In the genomic region with DNA sequence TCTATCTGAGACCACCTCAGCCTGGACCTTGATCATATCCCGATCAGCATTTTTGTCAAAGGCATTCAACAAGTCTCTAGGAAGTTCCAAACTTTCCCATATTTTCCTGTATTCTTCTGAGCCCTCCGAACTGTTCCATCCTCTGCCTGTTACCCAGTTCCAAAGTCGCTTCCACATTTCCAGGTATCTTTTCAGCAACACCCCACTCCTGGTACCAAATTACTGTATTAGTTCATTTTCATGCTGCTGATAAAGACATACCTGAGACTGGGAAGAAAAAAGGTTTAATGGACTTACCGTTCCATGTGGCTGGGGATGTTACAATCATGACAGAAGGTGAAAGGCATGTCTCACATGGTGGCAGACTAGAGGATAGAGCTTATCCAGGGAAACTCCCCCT, we compare ENCODE assay signal across 3 cellular contexts.
DNase-seq lines count a peak whose midpoint lies in the region; ATAC-seq, FAIRE-seq and TF ChIP-seq lines count a peak whose summit lies in the region.
"Not testable (repeated sequence)": the region's sequence is repeated elsewhere in the genome, so short reads cannot be mapped to it uniquely, and the experiment has no call there.

No MANE protein-coding gene starts in this region.

- 0% methylated on average over 4 of the region's 4 CpGs for WGBS in K562 (ENCODE audit: insufficient coverage, low coverage, missing lambda C conversion rate)
- 95 to 100% methylated on average over 3 to 4 of the region's 4 CpGs for WGBS in endodermal cell (ENCODE audit: insufficient coverage in 1 of 2, insufficient read length in 1 of 2), 2 experiments

- peaks cover 18% of the 10 kb centered on the region for H3K36me3 Mint-ChIP-seq in endodermal cell (ENCODE audit: low read depth)

- not testable (repeated sequence) for H3K4me1 ChIP-seq in HEK293 (ENCODE audit: control insufficient read depth, insufficient read depth, low read length); K562 (replicated peaks in 1 of 2; ENCODE audit: control insufficient read depth in 2 of 2, insufficient read depth in 2 of 2, low read length in 2 of 2); endodermal cell (ENCODE audit: control insufficient read depth, insufficient read depth, low read length)

- not testable (repeated sequence) for H3K27me3 Mint-ChIP-seq in endodermal cell (ENCODE audit: insufficient read depth)

- not testable (repeated sequence) for TF ChIP-seq POLR2A in K562 (conservative IDR thresholded peaks at IDR 0.05)

- not testable (repeated sequence) for H3K27ac Mint-ChIP-seq in endodermal cell

- not testable (repeated sequence) for H3K27ac ChIP-seq in HEK293 (ENCODE audit: extremely low read depth, low read depth, low read length); K562 (ENCODE audit: extremely low read depth, low read depth, low read length); endodermal cell (ENCODE audit: low read depth, low read length)

- H3K4me3 ChIP-seq in HEK293 (ENCODE audit: low read depth, low read length); K562: not testable (repeated sequence)
- H3K4me3 ChIP-seq in endodermal cell (ENCODE audit: low read length): peak overlapping the region; percentile 41

- TF ChIP-seq CTCF in HEK293 (tag by site-specific recombination; IDR thresholded peaks at IDR 0.05); K562 (IDR thresholded peaks at IDR 0.05 in 2 of 3, conservative IDR thresholded peaks at IDR 0.05 in 1 of 3; ENCODE audit: insufficient read depth in 2 of 3, low read depth in 1 of 3, low read length in 3 of 3); endodermal cell (conservative IDR thresholded peaks at IDR 0.05): not testable (repeated sequence)

- not testable (repeated sequence) for H2AFZ ChIP-seq in K562 (ENCODE audit: low read depth, low read length)

- not testable (repeated sequence) for FAIRE-seq in K562 (lab: Jason Lieb, UNC)

- not testable (repeated sequence) for ATAC-seq in K562

- H3K9me3 Mint-ChIP-seq in endodermal cell: peaks cover 43% of the 10 kb centered on the region

- TF ChIP-seq EP300 in K562 (IDR thresholded peaks at IDR 0.05; ENCODE audit: low read length): not testable (repeated sequence)

- not testable (repeated sequence) for H3K4me2 ChIP-seq in K562 (ENCODE audit: insufficient read depth, low read length)

- not testable (repeated sequence) for H3K4me3 Mint-ChIP-seq in endodermal cell

- H3K4me1 Mint-ChIP-seq in endodermal cell: not testable (repeated sequence)

- not testable (repeated sequence) for H4K20me1 ChIP-seq in K562 (replicated peaks; ENCODE audit: control insufficient read depth, insufficient read depth, low read length)

- not testable (repeated sequence) for TF ChIP-seq RAD21 in K562 (CRISPR knock-in tag; conservative IDR thresholded peaks at IDR 0.05 in 1 of 2, IDR thresholded peaks at IDR 0.05 in 1 of 2)

- H3K36me3 ChIP-seq in HEK293 (ENCODE audit: control insufficient read depth in 2 of 2, insufficient read depth in 1 of 2, low read length in 2 of 2); K562 (ENCODE audit: control insufficient read depth, insufficient read depth, low read length); endodermal cell (ENCODE audit: control insufficient read depth, insufficient read depth, low read length): not testable (repeated sequence)

- H3K79me2 ChIP-seq in K562 (ENCODE audit: control insufficient read depth, insufficient read depth, low read length): not testable (repeated sequence)

- not testable (repeated sequence) for H3K9ac ChIP-seq in K562 (ENCODE audit: insufficient read depth in 1 of 2, low read depth in 2 of 2, low read length in 2 of 2); endodermal cell (ENCODE audit: extremely low read depth, low read length, poor library complexity, severe bottlenecking)

- CTCF ChIA-PET in HEK293 (lab: Yijun Ruan, JAX); K562 (lab: Yijun Ruan, JAX; ENCODE audit: low intra/inter-chr PET ratio): not testable (repeated sequence)

- intact Hi-C loops in K562 (cut with micrococcal nuclease): not testable (repeated sequence)

- not testable (repeated sequence) for H3K9me3 ChIP-seq in HEK293 (ENCODE audit: control insufficient read depth, insufficient read depth, low read depth, low read length); K562 (replicated peaks; ENCODE audit: control insufficient read depth, insufficient read depth, low read depth, low read length)
- H3K9me3 ChIP-seq in endodermal cell (ENCODE audit: control insufficient read depth, low read length): peaks cover 34% of the 10 kb centered on the region

- not testable (repeated sequence) for H3K27me3 ChIP-seq in K562 (ENCODE audit: control insufficient read depth in 2 of 2, insufficient read depth in 2 of 2, low read length in 2 of 2); endodermal cell (ENCODE audit: control insufficient read depth, insufficient read depth, low read length, poor library complexity, severe bottlenecking)

- DNase-seq in K562 (ENCODE audit: extremely low read depth in 1 of 4, low spot score in 3 of 4); endodermal cell: not testable (repeated sequence)

- not testable (repeated sequence) for H3K9me1 ChIP-seq in K562 (ENCODE audit: control insufficient read depth, insufficient read depth, low read length)

- not testable (repeated sequence) for BruUV-seq in K562 (replicated peaks; lab: Mats Ljungman, UMichigan)

- in situ Hi-C loops in K562 (cut with MboI): not testable (repeated sequence)

- POLR2A ChIA-PET in HEK293 (lab: Yijun Ruan, JAX); K562 (lab: Yijun Ruan, JAX): not testable (repeated sequence)

TF ChIP-seq in HEK293, 187 proteins besides CTCF, POLR2A, EP300 and RAD21:
- peak; percentile 70 for TF ChIP-seq ZNF707 (tag by site-specific recombination; IDR thresholded peaks at IDR 0.05)

TF ChIP-seq in K562, 482 proteins besides CTCF, POLR2A, EP300 and RAD21:
- TF ChIP-seq ZNF707 (CRISPR knock-in tag; conservative IDR thresholded peaks at IDR 0.05): peak; percentile 91
TF ChIP-seq in K562: peak in this region for 1; not testable (repeated sequence) for 481.
